31 cellular contexts compared by ENCODE assay signal in the genomic region with DNA sequence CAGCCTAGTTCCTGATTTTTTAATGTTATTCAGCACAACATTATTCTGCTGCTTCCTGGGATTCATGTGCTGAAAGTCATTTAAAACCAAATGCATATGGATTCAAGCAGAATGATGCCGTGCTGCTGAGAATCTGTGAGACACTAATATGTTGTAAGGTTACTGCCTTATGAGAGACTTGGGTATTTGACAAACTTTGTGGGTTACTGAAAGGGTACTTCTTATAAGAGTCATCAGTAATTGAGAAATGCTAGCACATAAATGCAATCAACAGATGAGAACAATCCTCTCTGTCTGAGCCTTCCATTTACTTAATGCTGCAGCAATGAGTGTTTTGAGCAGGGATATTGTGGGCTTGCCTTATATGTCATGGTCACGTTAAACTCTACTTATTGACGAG.
"Had no signal": no experiment of that assay in that cellular context is flagged by ENCODE, and none has a peak within 500 bp of the region (broad histone marks: within the 10 kb centered on the region; RNA-seq: fewer than 3 reads in every experiment).

No MANE protein-coding gene starts in this region.

- H3K36me3 ChIP-seq: adrenal gland, brain microvascular endothelial cell, gastrocnemius medialis, heart left ventricle had no signal

- H3K27me3 ChIP-seq: adrenal gland, brain microvascular endothelial cell, dorsolateral prefrontal cortex, foreskin keratinocyte, gastrocnemius medialis had no signal

- H3K9me3 ChIP-seq: adrenal gland, gastrocnemius medialis, heart left ventricle had no signal

- H3K4me3 Mint-ChIP-seq: activated CD4-positive, alpha-beta memory T cell treated with anti-CD3 and anti-CD28 coated beads, Interleukin-2, amount 10 ng/mL, durations not matched to agents 7 days and 5 days; activated CD4-positive, alpha-beta T cell treated with anti-CD3 and anti-CD28 coated beads, Interleukin-2, amount 10 ng/mL, durations not matched to agents 7 days and 5 days; activated naive CD4-positive, alpha-beta T cell treated with anti-CD3 and anti-CD28 coated beads for 36 hours; activated naive CD4-positive, alpha-beta T cell treated with anti-CD3 and anti-CD28 coated beads, Interleukin-2, amount 50 U/mL, for 24 hours; activated naive CD8-positive, alpha-beta T cell treated with anti-CD3 and anti-CD28 coated beads for 36 hours; activated naive CD8-positive, alpha-beta T cell treated with anti-CD3 and anti-CD28 coated beads, Interleukin-2, amount 50 U/mL, for 24 hours; activated T-cell treated with anti-CD3 and anti-CD28 coated beads, Interleukin-2, amount 50 U/mL, for 24 hours; activated T-cell treated with anti-CD3 and anti-CD28 coated beads, Interleukin-2, amount 50 U/mL, for 72 hours; central memory CD8-positive, alpha-beta T cell; dendritic cell treated with granulocyte-macrophage colony-stimulating factor and Interleukin-4, amounts not matched to agents 40 ng/mL and 50 ng/mL, for 4 days; endodermal cell; WTC11 had no signal

- H3K4me1 Mint-ChIP-seq: activated CD4-positive, alpha-beta memory T cell treated with anti-CD3 and anti-CD28 coated beads, Interleukin-2, amount 10 ng/mL, durations not matched to agents 7 days and 5 days; activated CD4-positive, alpha-beta T cell treated with anti-CD3 and anti-CD28 coated beads, Interleukin-2, amount 10 ng/mL, durations not matched to agents 7 days and 5 days; activated naive CD4-positive, alpha-beta T cell treated with anti-CD3 and anti-CD28 coated beads, Interleukin-2, amount 50 U/mL, for 24 hours; activated naive CD8-positive, alpha-beta T cell treated with anti-CD3 and anti-CD28 coated beads for 36 hours; activated naive CD8-positive, alpha-beta T cell treated with anti-CD3 and anti-CD28 coated beads, Interleukin-2, amount 50 U/mL, for 24 hours; central memory CD8-positive, alpha-beta T cell had no signal

- H3K4me3 ChIP-seq: adrenal gland, coronary artery, dorsolateral prefrontal cortex, gastrocnemius medialis, heart left ventricle had no signal

- ATAC-seq: activated naive CD8-positive, alpha-beta T cell treated with anti-CD3 and anti-CD28 coated beads, Interleukin-2, amount 50 U/mL, for 24 hours; activated T-cell treated with anti-CD3 and anti-CD28 coated beads, Interleukin-2, amount 50 U/mL, for 72 hours; esophagus mucosa; foreskin keratinocyte; gastrocnemius medialis; heart left ventricle; WTC11 had no signal

- H3K36me3 Mint-ChIP-seq: activated naive CD4-positive, alpha-beta T cell treated with anti-CD3 and anti-CD28 coated beads, Interleukin-2, amount 50 U/mL, for 24 hours; activated naive CD8-positive, alpha-beta T cell treated with anti-CD3 and anti-CD28 coated beads for 36 hours; WTC11 had no signal

- H3K4me1 ChIP-seq: adrenal gland, foreskin keratinocyte, gastrocnemius medialis, heart left ventricle had no signal

- H3K9me3 Mint-ChIP-seq: activated CD4-positive, alpha-beta memory T cell treated with anti-CD3 and anti-CD28 coated beads, Interleukin-2, amount 10 ng/mL, durations not matched to agents 7 days and 5 days; activated naive CD4-positive, alpha-beta T cell treated with anti-CD3 and anti-CD28 coated beads for 36 hours; activated naive CD4-positive, alpha-beta T cell treated with anti-CD3 and anti-CD28 coated beads, Interleukin-2, amount 50 U/mL, for 24 hours; activated naive CD8-positive, alpha-beta T cell treated with anti-CD3 and anti-CD28 coated beads, Interleukin-2, amount 50 U/mL, for 24 hours; activated T-cell treated with anti-CD3 and anti-CD28 coated beads, Interleukin-2, amount 50 U/mL, for 24 hours; dendritic cell treated with granulocyte-macrophage colony-stimulating factor and Interleukin-4, amounts not matched to agents 40 ng/mL and 50 ng/mL, for 4 days; endodermal cell; WTC11 had no signal

- H3K27me3 Mint-ChIP-seq: activated CD4-positive, alpha-beta memory T cell treated with anti-CD3 and anti-CD28 coated beads, Interleukin-2, amount 10 ng/mL, durations not matched to agents 7 days and 5 days; activated CD4-positive, alpha-beta T cell treated with anti-CD3 and anti-CD28 coated beads, Interleukin-2, amount 10 ng/mL, durations not matched to agents 7 days and 5 days; activated naive CD4-positive, alpha-beta T cell treated with anti-CD3 and anti-CD28 coated beads, Interleukin-2, amount 50 U/mL, for 24 hours; activated naive CD8-positive, alpha-beta T cell treated with anti-CD3 and anti-CD28 coated beads for 36 hours; activated naive CD8-positive, alpha-beta T cell treated with anti-CD3 and anti-CD28 coated beads, Interleukin-2, amount 50 U/mL, for 24 hours; activated T-cell treated with anti-CD3 and anti-CD28 coated beads, Interleukin-2, amount 50 U/mL, for 24 hours; central memory CD8-positive, alpha-beta T cell; dendritic cell treated with granulocyte-macrophage colony-stimulating factor and Interleukin-4, amounts not matched to agents 40 ng/mL and 50 ng/mL, for 4 days had no signal

- DNase-seq: activated CD4-positive, alpha-beta memory T cell treated with anti-CD3 and anti-CD28 coated beads, Interleukin-2, amount 10 ng/mL, durations not matched to agents 7 days and 5 days; activated CD4-positive, alpha-beta T cell treated with anti-CD3 and anti-CD28 coated beads for 1 hour; activated CD4-positive, alpha-beta T cell treated with anti-CD3 and anti-CD28 coated beads for 4 hours; activated CD4-positive, alpha-beta T cell treated with anti-CD3 and anti-CD28 coated beads, Interleukin-2, amount 10 ng/mL, durations not matched to agents 7 days and 5 days; activated CD4-positive, alpha-beta T cell treated with anti-CD3 and anti-CD28 coated beads, Interleukin-2, amount 50 U/mL, for 4 hours; activated CD8-positive, alpha-beta memory T cell treated with anti-CD3 and anti-CD28 coated beads, Interleukin-2, amount 50 U/mL, for 48 hours; activated effector memory CD4-positive, alpha-beta T cell treated with Interleukin-2 at 50 U/mL for 16 hours; activated naive CD4-positive, alpha-beta T cell treated with anti-CD3 and anti-CD28 coated beads for 36 hours; activated naive CD8-positive, alpha-beta T cell treated with anti-CD3 and anti-CD28 coated beads for 36 hours; activated naive CD8-positive, alpha-beta T cell treated with anti-CD3 and anti-CD28 coated beads, Interleukin-2, amount 50 U/mL, for 24 hours; activated T-cell treated with anti-CD3 and anti-CD28 coated beads for 4 hours; activated T-cell treated with anti-CD3 and anti-CD28 coated beads, Interleukin-2, amount 50 U/mL, for 24 hours; activated T-cell treated with anti-CD3 and anti-CD28 coated beads, Interleukin-2, amount 50 U/mL, for 72 hours; adrenal gland; brain microvascular endothelial cell; dorsolateral prefrontal cortex; effector memory CD4-positive, alpha-beta T cell; endodermal cell; foreskin keratinocyte; gastrocnemius medialis; glutamatergic neuron; heart left ventricle; hypothalamus; T-helper 2 cell had no signal

- H3K27ac Mint-ChIP-seq: activated CD4-positive, alpha-beta memory T cell treated with anti-CD3 and anti-CD28 coated beads, Interleukin-2, amount 10 ng/mL, durations not matched to agents 7 days and 5 days; activated CD4-positive, alpha-beta T cell treated with anti-CD3 and anti-CD28 coated beads, Interleukin-2, amount 10 ng/mL, durations not matched to agents 7 days and 5 days; activated naive CD4-positive, alpha-beta T cell treated with anti-CD3 and anti-CD28 coated beads for 36 hours; activated naive CD4-positive, alpha-beta T cell treated with anti-CD3 and anti-CD28 coated beads, Interleukin-2, amount 50 U/mL, for 24 hours; activated naive CD8-positive, alpha-beta T cell treated with anti-CD3 and anti-CD28 coated beads for 36 hours; activated naive CD8-positive, alpha-beta T cell treated with anti-CD3 and anti-CD28 coated beads, Interleukin-2, amount 50 U/mL, for 24 hours; activated T-cell treated with anti-CD3 and anti-CD28 coated beads, Interleukin-2, amount 50 U/mL, for 24 hours; activated T-cell treated with anti-CD3 and anti-CD28 coated beads, Interleukin-2, amount 50 U/mL, for 72 hours; dendritic cell treated with granulocyte-macrophage colony-stimulating factor and Interleukin-4, amounts not matched to agents 40 ng/mL and 50 ng/mL, for 4 days; endodermal cell had no signal

- H3K27ac ChIP-seq: adrenal gland, brain microvascular endothelial cell, coronary artery, dorsolateral prefrontal cortex, foreskin keratinocyte, gastrocnemius medialis, heart left ventricle, VCaP had no signal
